Comparison of ENCODE assay signal across 25 cellular contexts in genomic region chr13:73993661-73994060, GRCh38.
DNase-seq lines count a peak whose midpoint lies in the region; ATAC-seq lines count a peak whose summit lies in the region.
"Had no signal": no experiment of that assay in that cellular context is flagged by ENCODE, and none has a peak within 500 bp of the region (broad histone marks: within the 10 kb centered on the region; RNA-seq: fewer than 3 reads in every experiment).

No MANE protein-coding gene starts in this region.

- H3K9ac ChIP-seq in HUES48 (ENCODE audit: low read depth, low read length) = no peak overlapping the region

- H3K9me3 ChIP-seq in HUES48 (ENCODE audit: control insufficient read depth, insufficient read depth, low read length) = no peaks in the 10 kb centered on the region
- H3K9me3 ChIP-seq: gastrocnemius medialis, MG63 had no signal

- peak; percentile 32 for DNase-seq in DMS53 (lab: John Stamatoyannopoulos, UW)
- peak; percentile 31 for DNase-seq in NCI-H82 (lab: John Stamatoyannopoulos, UW)
- no peak for DNase-seq in memory B cell (ENCODE audit: low spot score in 2 of 2)
- no peak for DNase-seq in pons (ENCODE audit: low spot score)
- no peak for DNase-seq in ureter (ENCODE audit: low spot score)
- DNase-seq: activated CD4-positive, alpha-beta T cell treated with anti-CD3 and anti-CD28 coated beads for 36 hours; activated CD8-positive, alpha-beta T cell treated with anti-CD3 and anti-CD28 coated beads, Interleukin-2, amount 10 ng/mL, durations not matched to agents 7 days and 5 days; activated effector memory CD4-positive, alpha-beta T cell treated with anti-CD3 and anti-CD28 coated beads, Interleukin-2, amount 50 U/mL, for 16 hours; gastrocnemius medialis; left colon; mammary epithelial cell; MG63; NCI-H2107; NCI-H526; stimulated activated CD4-positive, alpha-beta T cell treated with anti-CD3 and anti-CD28 coated beads, Interleukin-4, amount 100 ng/mL, for 24 hours; T-helper 2 cell had no signal

- H3K9me3 Mint-ChIP-seq in memory B cell = no peaks in the 10 kb centered on the region
- H3K9me3 Mint-ChIP-seq: central memory CD8-positive, alpha-beta T cell; stimulated activated effector memory CD8-positive, alpha-beta T cell treated with anti-CD3 and anti-CD28 coated beads, Interleukin-12 subunit alpha, Interleukin-12 subunit beta, amount 100 ng/mL, for 72 hours had no signal

- peak overlapping the region; percentile 17 for H3K27ac ChIP-seq in HUES48 (ENCODE audit: low read depth, low read length)
- H3K27ac ChIP-seq: C4-2B, gastrocnemius medialis, SK-N-MC had no signal

- H3K27me3 Mint-ChIP-seq in memory B cell = no peaks in the 10 kb centered on the region
- H3K27me3 Mint-ChIP-seq: activated CD4-positive, alpha-beta T cell treated with anti-CD3 and anti-CD28 coated beads for 36 hours; central memory CD8-positive, alpha-beta T cell; progenitor cell of endocrine pancreas had no signal

- no peaks in the 10 kb centered on the region for H3K27me3 ChIP-seq in HUES48 (ENCODE audit: control insufficient read depth, insufficient read depth, low read length)
- H3K27me3 ChIP-seq: gastrocnemius medialis, MG63 had no signal

- peaks cover 16% of the 10 kb centered on the region for H3K36me3 Mint-ChIP-seq in memory B cell

- H3K4me1 Mint-ChIP-seq in memory B cell = peaks cover 43% of the 10 kb centered on the region

- H3K4me3 Mint-ChIP-seq in memory B cell = no peak overlapping the region
- H3K4me3 Mint-ChIP-seq: activated CD4-positive, alpha-beta T cell treated with anti-CD3 and anti-CD28 coated beads for 36 hours; activated CD8-positive, alpha-beta T cell treated with anti-CD3 and anti-CD28 coated beads, Interleukin-2, amount 10 ng/mL, durations not matched to agents 7 days and 5 days; central memory CD8-positive, alpha-beta T cell; stimulated activated effector memory CD8-positive, alpha-beta T cell treated with anti-CD3 and anti-CD28 coated beads, Interleukin-12 subunit alpha, Interleukin-12 subunit beta, amount 100 ng/mL, for 72 hours had no signal

- no peaks in the 10 kb centered on the region for H3K36me3 ChIP-seq in HUES48 (ENCODE audit: control insufficient read depth, insufficient read depth, low read length)
- H3K36me3 ChIP-seq: gastrocnemius medialis, MG63 had no signal

- H3K4me1 ChIP-seq in HUES48 (ENCODE audit: control insufficient read depth, insufficient read depth, low read length) = peaks cover 22% of the 10 kb centered on the region

- no peak for ATAC-seq in memory B cell (ENCODE audit: low read depth)
- ATAC-seq in GM21515 (IDR thresholded peaks at IDR 0.05; ENCODE audit: unreplicated experiment) = no peak
- ATAC-seq: activated CD4-positive, alpha-beta T cell treated with anti-CD3 and anti-CD28 coated beads for 36 hours; activated CD8-positive, alpha-beta T cell treated with anti-CD3 and anti-CD28 coated beads, Interleukin-2, amount 10 ng/mL, durations not matched to agents 7 days and 5 days; gastrocnemius medialis; HCT116; left colon; sciatic nerve; stimulated activated effector memory CD8-positive, alpha-beta T cell treated with anti-CD3 and anti-CD28 coated beads, Interleukin-12 subunit alpha, Interleukin-12 subunit beta, amount 100 ng/mL, for 72 hours had no signal

- peak overlapping the region; percentile 28 for H3K27ac Mint-ChIP-seq in memory B cell
- H3K27ac Mint-ChIP-seq: activated CD4-positive, alpha-beta T cell treated with anti-CD3 and anti-CD28 coated beads for 36 hours; activated CD8-positive, alpha-beta T cell treated with anti-CD3 and anti-CD28 coated beads, Interleukin-2, amount 10 ng/mL, durations not matched to agents 7 days and 5 days; progenitor cell of endocrine pancreas; stimulated activated effector memory CD8-positive, alpha-beta T cell treated with anti-CD3 and anti-CD28 coated beads, Interleukin-12 subunit alpha, Interleukin-12 subunit beta, amount 100 ng/mL, for 72 hours had no signal

- no peak overlapping the region for H3K4me3 ChIP-seq in HUES48 (ENCODE audit: low read depth, low read length)
- H3K4me3 ChIP-seq: gastrocnemius medialis, MG63, SK-N-MC had no signal

Comparison
In these comparisons a context has a peak if more than half of its experiments do, and no peak if none do; other contexts are left out.
1. DNase-seq: peak in DMS53 (single experiment) and NCI-H82 (single experiment); none in memory B cell (0 of 2), pons (single experiment) and ureter (single experiment).